26 cellular contexts compared by ENCODE assay signal in genomic region chr2:10499911-10500521, GRCh38. TPM values are rescaled to one million over a fixed set of nuclear protein-coding genes. Genes with fewer than 3 reads are reported as not detected.
A peak's percentile ranks its signal among the peaks of the same experiment; 100 is the strongest.
DNase-seq lines count a peak whose midpoint lies in the region; ATAC-seq and TF ChIP-seq lines count a peak whose summit lies in the region.
"Had no signal": no experiment of that assay in that cellular context is flagged by ENCODE, and none has a peak within 500 bp of the region (broad histone marks: within the 10 kb centered on the region; RNA-seq: fewer than 3 reads in every experiment).

No MANE protein-coding gene starts in this region.

- H3K27ac Mint-ChIP-seq in chondrocyte (ENCODE audit: unreplicated experiment) = no peak overlapping the region
- H3K27ac Mint-ChIP-seq: activated B cell treated with CpG ODN at 0.5 μM for 24 hours; CD4-positive, alpha-beta T cell; nephron progenitor cell; stimulated activated naive B cell treated with anti-CD40 and anti-IgM and Interleukin-4, amounts not matched to agents 10 μg/mL and 1 μg/mL and 100 μg/mL, for 72 hours had no signal

- H3K36me3 Mint-ChIP-seq in chondrocyte (ENCODE audit: low read depth) = no peaks in the 10 kb centered on the region
- H3K36me3 Mint-ChIP-seq: stimulated activated naive B cell treated with anti-CD40 and anti-IgM and Interleukin-4, amounts not matched to agents 10 μg/mL and 1 μg/mL and 100 μg/mL, for 72 hours had no signal

- no peaks in the 10 kb centered on the region for H3K9me3 Mint-ChIP-seq in chondrocyte (ENCODE audit: low read depth)
- H3K9me3 Mint-ChIP-seq: activated B cell treated with CpG ODN at 0.5 μM for 24 hours; CD4-positive, alpha-beta T cell; nephron progenitor cell; stimulated activated naive B cell treated with anti-CD40 and anti-IgM and Interleukin-4, amounts not matched to agents 10 μg/mL and 1 μg/mL and 100 μg/mL, for 72 hours had no signal

- ATAC-seq in activated CD4-positive, CD25-positive, alpha-beta regulatory T cell treated with anti-CD3 and anti-CD28 coated beads, Interleukin-2, amount 50 U/mL, for 24 hours = no peak
- ATAC-seq in left lobe of liver = no peak
- ATAC-seq in HG03025 (IDR thresholded peaks at IDR 0.05; ENCODE audit: low FRiP score, unreplicated experiment) = no peak
- no peak for ATAC-seq in HG03039 (IDR thresholded peaks at IDR 0.05; ENCODE audit: unreplicated experiment)
- ATAC-seq: HCT116; mucosa of descending colon; stimulated activated naive B cell treated with anti-CD40 and anti-IgM and Interleukin-4, amounts not matched to agents 10 μg/mL and 1 μg/mL and 100 μg/mL, for 72 hours had no signal

- DNase-seq in activated CD4-positive, CD25-positive, alpha-beta regulatory T cell treated with anti-CD3 and anti-CD28 coated beads, Interleukin-2, amount 50 U/mL, for 72 hours = peak; percentile 25
- DNase-seq in RPMI7951 (ENCODE audit: low read depth) = peak; percentile 78
- DNase-seq in left lobe of liver (ENCODE audit: low spot score) = peak; percentile 34
- peak; percentile 16 for DNase-seq in stimulated activated CD8-positive, alpha-beta memory T cell treated with anti-CD3 and anti-CD28 coated beads, Interleukin-4, amount 100 ng/mL, for 48 hours
- DNase-seq in chondrocyte (ENCODE audit: low spot score) = no peak
- DNase-seq: activated B cell treated with CpG ODN at 0.5 μM for 24 hours; activated CD4-positive, alpha-beta T cell treated with anti-CD3 and anti-CD28 coated beads, Interleukin-2, amount 50 U/mL, for 48 hours; activated naive CD4-positive, alpha-beta T cell treated with Interleukin-2 at 50 U/mL for 16 hours; CD4-positive, alpha-beta T cell; effector memory CD4-positive, alpha-beta T cell; erythroblast; lower lobe of right lung; NCI-H146; NCI-H524 treated with DMSO at 0.1 percent for 48 hours; nephron progenitor cell; NK-92 treated with Interleukin-12 subunit alpha and Interleukin-12 subunit beta, amount 100 ng/mL, for 24 hours; sigmoid colon; SJCRH30; stimulated activated CD4-positive, alpha-beta T cell treated with anti-CD3 and anti-CD28 coated beads, Interleukin-4, amount 100 ng/mL, for 4 hours; stimulated activated naive B cell treated with anti-CD40 and anti-IgM and Interleukin-4, amounts not matched to agents 10 μg/mL and 1 μg/mL and 100 μg/mL, for 72 hours; uterus had no signal

- peaks cover 6% of the 10 kb centered on the region for H3K4me1 Mint-ChIP-seq in chondrocyte (ENCODE audit: low read depth)
- H3K4me1 Mint-ChIP-seq: stimulated activated naive B cell treated with anti-CD40 and anti-IgM and Interleukin-4, amounts not matched to agents 10 μg/mL and 1 μg/mL and 100 μg/mL, for 72 hours had no signal

- no peak for TF ChIP-seq CTCF in chondrocyte (IDR thresholded peaks at IDR 0.05)

- peaks cover 29% of the 10 kb centered on the region for H3K27me3 Mint-ChIP-seq in chondrocyte (ENCODE audit: low read depth)

- no peak overlapping the region for H3K4me3 Mint-ChIP-seq in chondrocyte (ENCODE audit: unreplicated experiment)
- H3K4me3 Mint-ChIP-seq: activated B cell treated with CpG ODN at 0.5 μM for 24 hours; CD4-positive, alpha-beta T cell; nephron progenitor cell; stimulated activated naive B cell treated with anti-CD40 and anti-IgM and Interleukin-4, amounts not matched to agents 10 μg/mL and 1 μg/mL and 100 μg/mL, for 72 hours had no signal

RNA-seq across cellular contexts. Expression of gene ODC1, which starts 51.9 kb away (rescaled TPM):
- 55.2 and 57.0 TPM in 2 replicates for total RNA-seq in RPMI7951 (2014; rRNA removed; shearing (Covaris generic))
- total RNA-seq in left lobe of liver (16.2 TPM), chondrocyte (44.4 to 65.3 TPM (median 61.6 TPM) in 3 replicates)
